Comparison of ENCODE assay signal across 25 cellular contexts in genomic region chr3:24202071-24202470, GRCh38.
"Had no signal": no experiment of that assay in that cellular context is flagged by ENCODE, and none has a peak within 500 bp of the region (broad histone marks: within the 10 kb centered on the region; RNA-seq: fewer than 3 reads in every experiment).

No MANE protein-coding gene starts in this region.

- H2AFZ ChIP-seq: hepatocyte had no signal

- DNase-seq: activated CD4-positive, alpha-beta T cell treated with anti-CD3 and anti-CD28 coated beads, Interleukin-2, amount 50 U/mL, for 1 hour; activated CD4-positive, CD25-positive, alpha-beta regulatory T cell treated with anti-CD3 and anti-CD28 coated beads, Interleukin-2, amount 50 U/mL, for 72 hours; activated CD8-positive, alpha-beta T cell treated with anti-CD3 and anti-CD28 coated beads, Interleukin-2, amount 10 ng/mL, durations not matched to agents 7 days and 5 days; activated gamma-delta T cell treated with Interleukin-2 at 50 U/mL for 16 hours; adrenal gland; brain microvascular endothelial cell; central memory CD4-positive, alpha-beta T cell; dermis blood vessel endothelial cell; effector CD8-positive, alpha-beta T cell; foreskin melanocyte; kidney glomerular epithelial cell; left ventricle myocardium inferior; natural killer cell; retina; stimulated activated CD4-positive, alpha-beta T cell treated with anti-CD3 and anti-CD28 coated beads, Interleukin-4, amount 100 ng/mL, for 24 hours; stimulated activated naive CD8-positive, alpha-beta T cell treated with anti-CD3 and anti-CD28 coated beads, Interleukin-15, Interleukin-2, amounts not matched to agents 100 U/mL and 50 U/mL, for 24 hours; T-helper 1 cell; upper lobe of left lung; WERI-Rb-1 had no signal

- H3K4me2 ChIP-seq: hepatocyte had no signal

- ATAC-seq: activated CD8-positive, alpha-beta T cell treated with anti-CD3 and anti-CD28 coated beads, Interleukin-2, amount 10 ng/mL, durations not matched to agents 7 days and 5 days; activated naive CD4-positive, alpha-beta T cell treated with anti-CD3 and anti-CD28 coated beads, Interleukin-2, amount 50 U/mL, for 72 hours; esophagus mucosa; natural killer cell; stimulated activated naive CD8-positive, alpha-beta T cell treated with anti-CD3 and anti-CD28 coated beads, Interleukin-15, Interleukin-2, amounts not matched to agents 100 U/mL and 50 U/mL, for 24 hours had no signal

- H3K36me3 ChIP-seq: adrenal gland, ascending aorta, brain microvascular endothelial cell, left ventricle myocardium inferior, upper lobe of left lung had no signal

- H3K27me3 ChIP-seq: adrenal gland, ascending aorta, brain microvascular endothelial cell, hepatocyte, upper lobe of left lung had no signal

- FAIRE-seq: endothelial cell of umbilical vein, TTC549 had no signal

- H3K9me3 ChIP-seq: adrenal gland, ascending aorta, left ventricle myocardium inferior, upper lobe of left lung had no signal

- H3K4me3 ChIP-seq: adrenal gland, ascending aorta, hepatocyte, left ventricle myocardium inferior, upper lobe of left lung had no signal

- H3K27ac ChIP-seq: adrenal gland, ascending aorta, brain microvascular endothelial cell, hepatocyte, left ventricle myocardium inferior, upper lobe of left lung, WERI-Rb-1 had no signal

- H3K4me1 ChIP-seq: left ventricle myocardium inferior, upper lobe of left lung had no signal

- H3K79me2 ChIP-seq: hepatocyte had no signal
